ENCODE assay signal across 22 cellular contexts in genomic region chr6:135638108-135638507, GRCh38.
"Had no signal": no experiment of that assay in that cellular context is flagged by ENCODE, and none has a peak within 500 bp of the region (broad histone marks: within the 10 kb centered on the region; RNA-seq: fewer than 3 reads in every experiment).

No MANE protein-coding gene starts in this region.

- H3K4me3 Mint-ChIP-seq: naive B cell, nephron had no signal

- H3K27ac Mint-ChIP-seq: naive B cell, nephron, progenitor cell of endocrine pancreas had no signal

- FAIRE-seq: endometrium, frontal cortex, pancreas had no signal

- H3K27me3 ChIP-seq: heart left ventricle, pancreas, tibial artery, upper lobe of left lung, vagina had no signal

- H3K4me3 ChIP-seq: heart left ventricle, lung, pancreas, tibial artery, upper lobe of left lung, vagina had no signal

- H3K4me1 ChIP-seq: heart left ventricle, tibial artery, upper lobe of left lung, vagina had no signal

- ATAC-seq: esophagus mucosa, heart left ventricle, left colon, left ventricle myocardium superior, pancreas, right cardiac atrium had no signal

- H3K9me3 Mint-ChIP-seq: nephron had no signal

- H3K36me3 Mint-ChIP-seq: naive B cell had no signal

- H3K36me3 ChIP-seq: heart left ventricle, pancreas, tibial artery, upper lobe of left lung, vagina had no signal

- H3K27me3 Mint-ChIP-seq: progenitor cell of endocrine pancreas had no signal

- H3K27ac ChIP-seq: heart left ventricle, pancreas, tibial artery, upper lobe of left lung, vagina had no signal

- H3K4me1 Mint-ChIP-seq: naive B cell had no signal

- DNase-seq: effector memory CD4-positive, alpha-beta T cell; heart left ventricle; hippocampal formation; left colon; left ventricle myocardium superior; mesenchymal stem cell; naive B cell; occipital lobe; pancreas; right cardiac atrium; small intestine; stimulated activated CD4-positive, alpha-beta T cell treated with anti-CD3 and anti-CD28 coated beads, Interleukin-12 subunit alpha, Interleukin-12 subunit beta, amount 100 ng/mL, for 4 hours; stimulated activated naive CD4-positive, alpha-beta T cell treated with Interleukin-2 at 50 U/mL for 16 hours; tibial artery; upper lobe of left lung had no signal

- H3K9me3 ChIP-seq: heart left ventricle, pancreas, tibial artery, upper lobe of left lung, vagina had no signal
